ENCODE assay signal across 1 cellular context in the genomic region with DNA sequence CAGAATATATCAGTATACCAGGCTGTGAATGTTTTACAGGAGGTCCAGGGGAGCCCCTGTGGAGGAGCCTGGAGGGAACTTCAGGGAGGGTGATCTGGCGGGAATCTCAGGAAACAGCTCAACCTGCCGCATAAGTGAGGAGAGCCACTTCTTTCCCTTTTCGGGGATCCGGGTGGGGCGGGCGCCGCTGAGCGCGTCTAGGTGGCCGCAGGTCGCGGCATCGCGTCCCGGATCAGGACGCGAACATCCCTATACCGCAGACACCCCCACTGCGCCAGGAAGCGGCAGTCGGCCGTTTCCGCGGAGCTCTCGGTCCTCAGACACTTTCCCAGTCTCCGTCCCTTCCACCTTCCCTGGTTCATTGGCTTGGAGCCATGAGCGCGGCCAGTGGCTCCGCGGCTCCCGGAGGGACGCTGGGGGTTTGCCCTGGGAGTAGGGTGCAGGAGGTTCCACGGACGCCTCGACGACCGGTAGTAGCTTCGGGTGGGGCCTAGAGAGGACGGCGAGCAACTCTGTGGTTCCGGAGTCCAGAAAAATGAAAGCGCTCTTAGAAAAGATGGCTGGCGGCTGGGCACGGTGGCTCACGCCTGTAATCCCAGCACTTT.
TF ChIP-seq lines count a peak whose summit lies in the region.

No MANE protein-coding gene starts in this region.

TF ChIP-seq in IMR-90, 13 proteins besides CTCF, POLR2A, EP300 and RAD21 (continued from another document):
- no peak for TF ChIP-seq MAZ (IDR thresholded peaks at IDR 0.05; ENCODE audit: borderline replicate concordance, low read depth, low read length)
